ENCODE assay signal across 1 cellular context in genomic region chr14:42428996-42429395, GRCh38.
TF ChIP-seq lines count a peak whose summit lies in the region.

No MANE protein-coding gene starts in this region.

TF ChIP-seq in GM12878, 131 proteins besides CTCF, POLR2A, EP300 and RAD21 (continued from another document):
- TF ChIP-seq SREBF2 (IDR thresholded peaks at IDR 0.05; ENCODE audit: low read length) (no peak), FOXM1 (IDR thresholded peaks at IDR 0.05; ENCODE audit: low read depth, low read length) (0 out of 2 replicates have a peak, but pooled peaks have one; percentile 20), ZBTB40 (IDR thresholded peaks at IDR 0.05; ENCODE audit: borderline replicate concordance) (no peak), ESRRA (IDR thresholded peaks at IDR 0.05; ENCODE audit: low read length) (no peak), TBL1XR1 (IDR thresholded peaks at IDR 0.05; ENCODE audit: low read depth, low read length) (peak; percentile 71; the same call in 1 of the 2 replicates), POLR2AphosphoS2 (IDR thresholded peaks at IDR 0.05; ENCODE audit: low read depth, low read length) (no peak), RELB (IDR thresholded peaks at IDR 0.05; ENCODE audit: low read depth) (peak; percentile 84), LARP7 (IDR thresholded peaks at IDR 0.05) (no peak), PBX3 (IDR thresholded peaks at IDR 0.05; ENCODE audit: insufficient replicate concordance, low read depth, low read length) (no peak), BMI1 (IDR thresholded peaks at IDR 0.05; ENCODE audit: borderline replicate concordance) (no peak), MYB (IDR thresholded peaks at IDR 0.05; ENCODE audit: borderline replicate concordance, low read depth, low read length) (no peak), NKRF (conservative IDR thresholded peaks at IDR 0.05) (no peak), TCF7 (IDR thresholded peaks at IDR 0.05; ENCODE audit: borderline replicate concordance) (no peak), SIN3A (IDR thresholded peaks at IDR 0.05; ENCODE audit: low read depth, low read length) (no peak), IKZF2 (IDR thresholded peaks at IDR 0.05) (peak; percentile 22 to 54; a peak in 1 of 4 replicates), CHD2 (IDR thresholded peaks at IDR 0.05; ENCODE audit: borderline replicate concordance, low read depth, low read length) (peak; percentile 68; the same call in 1 of the 2 replicates), CEBPB (IDR thresholded peaks at IDR 0.05; ENCODE audit: borderline replicate concordance in 1 of 2, low read depth in 2 of 2, low read length in 2 of 2) (no peak), CBFB (IDR thresholded peaks at IDR 0.05; ENCODE audit: low read depth) (no peak), NR2C2 (IDR thresholded peaks at IDR 0.05; ENCODE audit: borderline replicate concordance, control insufficient read depth, insufficient read length, low read depth) (no peak), ZBTB11 (CRISPR knock-in tag; IDR thresholded peaks at IDR 0.05) (no peak), TCF12 (IDR thresholded peaks at IDR 0.05; ENCODE audit: low read depth, low read length) (peak; percentile 32; the same call in 1 of the 2 replicates), HSF1 (IDR thresholded peaks at IDR 0.05; ENCODE audit: low read depth, low read length) (no peak), ZSCAN29 (IDR thresholded peaks at IDR 0.05) (no peak), YY1 (IDR thresholded peaks at IDR 0.05; ENCODE audit: low read depth, low read length) (no peak), KDM1A (IDR thresholded peaks at IDR 0.05; ENCODE audit: borderline replicate concordance) (no peak), BCL3 (IDR thresholded peaks at IDR 0.05; ENCODE audit: borderline replicate concordance, insufficient read depth, low read depth, low read length, poor library complexity, severe bottlenecking) (no peak), MXI1 (IDR thresholded peaks at IDR 0.05; ENCODE audit: low read depth, low read length) (0 out of 2 replicates have a peak, but pooled peaks have one; percentile 27), NFXL1 (IDR thresholded peaks at IDR 0.05; ENCODE audit: borderline replicate concordance) (no peak), PKNOX1 (IDR thresholded peaks at IDR 0.05) (no peak), PRDM15 (CRISPR knock-in tag; IDR thresholded peaks at IDR 0.05) (no peak)
